ENCODE assay signal across 16 cellular contexts in genomic region chr3:72041531-72041930, GRCh38.
A peak's percentile ranks its signal among the peaks of the same experiment; 100 is the strongest.
DNase-seq lines count a peak whose midpoint lies in the region; ATAC-seq and TF ChIP-seq lines count a peak whose summit lies in the region.
"Had no signal": no experiment of that assay in that cellular context is flagged by ENCODE, and none has a peak within 500 bp of the region (broad histone marks: within the 10 kb centered on the region; RNA-seq: fewer than 3 reads in every experiment).

No MANE protein-coding gene starts in this region.

- H3K27ac Mint-ChIP-seq in endothelial cell (ENCODE audit: unreplicated experiment): no peak overlapping the region
- no peak overlapping the region for H3K27ac Mint-ChIP-seq in progenitor cell of endocrine pancreas
- H3K27ac Mint-ChIP-seq: activated naive CD4-positive, alpha-beta T cell treated with anti-CD3 and anti-CD28 coated beads, Interleukin-2, amount 50 U/mL, for 72 hours; CD8-positive, alpha-beta T cell had no signal

- H3K27me3 Mint-ChIP-seq in endothelial cell (ENCODE audit: unreplicated experiment): peaks cover 9% of the 10 kb centered on the region
- peaks cover 3% of the 10 kb centered on the region for H3K27me3 Mint-ChIP-seq in progenitor cell of endocrine pancreas

- H3K36me3 Mint-ChIP-seq in endothelial cell (ENCODE audit: low read depth, unreplicated experiment) (peaks cover 3% of the 10 kb centered on the region), progenitor cell of endocrine pancreas (ENCODE audit: insufficient read depth) (no peaks in the 10 kb centered on the region)
- H3K36me3 Mint-ChIP-seq: CD8-positive, alpha-beta T cell had no signal

- H3K4me3 Mint-ChIP-seq in endothelial cell (ENCODE audit: unreplicated experiment): no peak overlapping the region
- no peak overlapping the region for H3K4me3 Mint-ChIP-seq in progenitor cell of endocrine pancreas (ENCODE audit: low read depth)
- H3K4me3 Mint-ChIP-seq: CD8-positive, alpha-beta T cell had no signal

- H3K9me3 Mint-ChIP-seq in endothelial cell (ENCODE audit: unreplicated experiment) (no peaks in the 10 kb centered on the region), progenitor cell of endocrine pancreas (ENCODE audit: low read depth) (peaks cover 3% of the 10 kb centered on the region)
- H3K9me3 Mint-ChIP-seq: CD8-positive, alpha-beta T cell had no signal

- intact Hi-C loops in posterior cingulate gyrus (cut with DNase I): no loop called here

- DNase-seq in D341Med (ENCODE audit: low spot score) (peak; percentile 62), NCI-H69 (lab: John Stamatoyannopoulos, UW) (peak; percentile 68), foreskin fibroblast (peak; percentile 26 to 64), posterior cingulate gyrus (peak; percentile 45 to 95 (median 60)), endothelial cell (ENCODE audit: low spot score) (no peak), progenitor cell of endocrine pancreas (ENCODE audit: low spot score, unreplicated experiment) (no peak)
- DNase-seq: CD8-positive, alpha-beta T cell; heart left ventricle; Karpas-422; NCI-H345; RPMI8226; stimulated activated CD4-positive, alpha-beta T cell treated with anti-CD3 and anti-CD28 coated beads, Interleukin-4, amount 100 ng/mL, for 1 hour; stimulated activated naive CD8-positive, alpha-beta T cell treated with anti-CD3 and anti-CD28 coated beads, Interleukin-15, Interleukin-2, amounts not matched to agents 100 U/mL and 50 U/mL, for 24 hours had no signal

- TF ChIP-seq CTCF in foreskin fibroblast (IDR thresholded peaks at IDR 0.05; ENCODE audit: low read depth, low read length) (no peak), endothelial cell (IDR thresholded peaks at IDR 0.05; ENCODE audit: unreplicated experiment) (no peak), progenitor cell of endocrine pancreas (IDR thresholded peaks at IDR 0.05; ENCODE audit: unreplicated experiment) (no peak)

- ATAC-seq in GM18870 (IDR thresholded peaks at IDR 0.05; ENCODE audit: unreplicated experiment) (no peak), HG03565 (IDR thresholded peaks at IDR 0.05; ENCODE audit: unreplicated experiment) (no peak)
- ATAC-seq: activated naive CD4-positive, alpha-beta T cell treated with anti-CD3 and anti-CD28 coated beads, Interleukin-2, amount 50 U/mL, for 72 hours; CD8-positive, alpha-beta T cell; stimulated activated naive CD8-positive, alpha-beta T cell treated with anti-CD3 and anti-CD28 coated beads, Interleukin-15, Interleukin-2, amounts not matched to agents 100 U/mL and 50 U/mL, for 24 hours had no signal

- H3K4me1 Mint-ChIP-seq in endothelial cell (ENCODE audit: unreplicated experiment) (peaks cover 26% of the 10 kb centered on the region), progenitor cell of endocrine pancreas (ENCODE audit: low read depth) (no peaks in the 10 kb centered on the region)

- no peak overlapping the region for H3K4me3 ChIP-seq in foreskin fibroblast (ENCODE audit: low read depth in 1 of 2, low read length in 2 of 2)
- H3K4me3 ChIP-seq: heart left ventricle had no signal

Comparison
In these comparisons a context has a peak if more than half of its experiments do, and no peak if none do; other contexts are left out.
1. DNase-seq: peak in D341Med (single experiment), NCI-H69 (single experiment), foreskin fibroblast (2 of 2) and posterior cingulate gyrus (10 of 10); none in endothelial cell (single experiment) and progenitor cell of endocrine pancreas (single experiment).